2 cellular contexts compared by ENCODE assay signal in genomic region chr18:31041346-31042067, GRCh38.
A peak's percentile ranks its signal among the peaks of the same experiment; 100 is the strongest.
TF ChIP-seq lines count a peak whose summit lies in the region.

No MANE protein-coding gene starts in this region.

TF ChIP-seq in IMR-90, 13 proteins besides CTCF, POLR2A, EP300 and RAD21:
- no peak for TF ChIP-seq USF2 (IDR thresholded peaks at IDR 0.05; ENCODE audit: low read depth, low read length)
- TF ChIP-seq MXI1 (IDR thresholded peaks at IDR 0.05; ENCODE audit: borderline replicate concordance, low read depth, low read length), result no peak
- TF ChIP-seq NFE2L2 (IDR thresholded peaks at IDR 0.05; ENCODE audit: low read depth, low read length), result no peak
- TF ChIP-seq SMC3 (IDR thresholded peaks at IDR 0.05; ENCODE audit: low read depth, low read length), result no peak

TF ChIP-seq in endothelial cell of umbilical vein, 7 proteins besides CTCF, POLR2A, EP300 and RAD21:
- no peak for TF ChIP-seq POLR2AphosphoS5 (IDR thresholded peaks at IDR 0.05; ENCODE audit: insufficient read depth, low read depth, low read length)
- TF ChIP-seq EZH2 (IDR thresholded peaks at IDR 0.05; ENCODE audit: borderline replicate concordance, low read depth, low read length, severe bottlenecking), result peak; percentile 83
